10 cellular contexts compared by ENCODE assay signal in the genomic region with DNA sequence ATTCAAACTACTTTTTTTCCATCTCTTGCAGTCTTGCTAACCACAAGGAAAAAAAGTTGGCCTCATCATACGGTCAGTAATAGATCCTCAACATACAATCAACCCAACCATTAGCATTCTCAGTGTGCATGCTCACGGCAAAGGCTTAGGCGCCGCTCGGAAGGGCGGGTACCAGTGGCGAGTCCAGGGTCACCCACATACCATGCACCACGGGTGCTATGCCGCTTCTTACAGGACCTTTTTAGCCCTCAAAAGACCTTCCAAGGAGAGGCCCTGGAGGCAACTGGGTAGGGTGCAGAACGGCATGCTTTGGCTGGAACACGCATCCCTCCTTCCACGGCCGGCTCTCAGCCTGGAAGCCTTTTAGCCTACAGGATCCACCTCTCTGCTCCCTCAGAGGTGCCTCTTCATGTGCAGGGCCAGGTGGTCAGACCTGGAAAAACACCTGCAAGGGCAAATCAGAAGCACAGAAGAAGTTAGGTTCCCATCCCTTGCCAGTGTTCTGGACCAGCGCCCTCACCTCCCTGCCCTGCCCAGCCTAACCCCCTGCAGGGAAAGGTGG. TPM values are rescaled to one million over a fixed set of nuclear protein-coding genes. Genes with fewer than 3 reads are reported as not detected.
DNase-seq lines count a peak whose midpoint lies in the region; ATAC-seq and TF ChIP-seq lines count a peak whose summit lies in the region.
"Had no signal": no experiment of that assay in that cellular context is flagged by ENCODE, and none has a peak within 500 bp of the region (broad histone marks: within the 10 kb centered on the region; RNA-seq: fewer than 3 reads in every experiment).

No MANE protein-coding gene starts in this region.

- in situ Hi-C loops in brain microvascular endothelial cell (cut with HindIII; ENCODE audit: low pct_ligation_motif_present, low sequenced_read_pairs), result no loop called here

- H3K4me1 ChIP-seq in left lung, result peaks cover 65 to 82% of the 10 kb centered on the region in 2 donors
- peaks cover 0 to 63% (median 48%) of the 10 kb centered on the region in 4 donors for H3K4me1 ChIP-seq in tibial artery

- H3K27me3 Mint-ChIP-seq in activated T-cell treated with anti-CD3 and anti-CD28 coated beads, Interleukin-2, amount 50 U/mL, for 72 hours (ENCODE audit: low read depth), result no peaks in the 10 kb centered on the region

- DNase-seq in activated T-cell treated with anti-CD3 and anti-CD28 coated beads, Interleukin-2, amount 50 U/mL, for 72 hours, result no peak
- no peak for DNase-seq in activated T-cell treated with anti-CD3 and anti-CD28 coated beads, Interleukin-2, amount 50 U/mL, for 48 hours
- DNase-seq in brain microvascular endothelial cell, result peak; percentile 51
- DNase-seq in left lung, result no peak
- DNase-seq in tibial artery, result no peak
- DNase-seq in hypothalamus (lab: John Stamatoyannopoulos, UW), result no peak
- DNase-seq: central memory CD4-positive, alpha-beta T cell; NCI-H510A treated with DMSO at 0.1 percent for 48 hours had no signal

- H3K27ac ChIP-seq in brain microvascular endothelial cell (peak overlapping the region; percentile 97), left lung (peak overlapping the region; percentile 100), tibial artery (peak overlapping the region; percentile 100)

- H3K9me3 ChIP-seq in left lung, result no peaks in the 10 kb centered on the region
- no peaks in the 10 kb centered on the region for H3K9me3 ChIP-seq in tibial artery

- intact Hi-C loops in left lung (cut with DNase I), result no loop called here
- intact Hi-C loops in tibial artery (cut with DNase I; ENCODE audit: low total_unique reads), result no loop called here

- peaks cover 80% of the 10 kb centered on the region for H3K4me1 Mint-ChIP-seq in activated T-cell treated with anti-CD3 and anti-CD28 coated beads, Interleukin-2, amount 50 U/mL, for 72 hours (ENCODE audit: low read depth)

- peak overlapping the region; percentile 98 for H3K4me3 ChIP-seq in brain microvascular endothelial cell (ENCODE audit: low read depth, low read length)
- H3K4me3 ChIP-seq in left lung, result peak overlapping the region in 1 of 2 donors; percentile 66
- H3K4me3 ChIP-seq in tibial artery, result peak overlapping the region; percentile 99

- TF ChIP-seq POLR2A in GM18505 (IDR thresholded peaks at IDR 0.05; ENCODE audit: borderline replicate concordance, extremely low read depth, insufficient read depth, insufficient read length), result no peak

- H3K27ac Mint-ChIP-seq in activated T-cell treated with anti-CD3 and anti-CD28 coated beads, Interleukin-2, amount 50 U/mL, for 72 hours, result peak overlapping the region; percentile 100

- H3K27me3 ChIP-seq in brain microvascular endothelial cell (replicated peaks) (no peaks in the 10 kb centered on the region), left lung (no peaks in the 10 kb centered on the region), tibial artery (no peaks in the 10 kb centered on the region)

- TF ChIP-seq CTCF in brain microvascular endothelial cell (IDR thresholded peaks at IDR 0.05; ENCODE audit: low read depth, low read length, missing control alignments), result no peak
- TF ChIP-seq CTCF in left lung (IDR thresholded peaks at IDR 0.05), result no peak
- TF ChIP-seq CTCF in tibial artery (IDR thresholded peaks at IDR 0.05), result no peak

- peak overlapping the region; percentile 92 to 97 for H3K4me3 Mint-ChIP-seq in activated T-cell treated with anti-CD3 and anti-CD28 coated beads, Interleukin-2, amount 50 U/mL, for 72 hours

- peaks cover 62 to 83% of the 10 kb centered on the region in 2 donors for H3K36me3 Mint-ChIP-seq in activated T-cell treated with anti-CD3 and anti-CD28 coated beads, Interleukin-2, amount 50 U/mL, for 72 hours (ENCODE audit: insufficient read depth in 2 of 2)

- no peaks in the 10 kb centered on the region for H3K9me3 Mint-ChIP-seq in activated T-cell treated with anti-CD3 and anti-CD28 coated beads, Interleukin-2, amount 50 U/mL, for 72 hours

- ATAC-seq in activated T-cell treated with anti-CD3 and anti-CD28 coated beads, Interleukin-2, amount 50 U/mL, for 72 hours (replicated peaks in 1 of 2), result no peak
- ATAC-seq in left lung (no peak), GM21390 (IDR thresholded peaks at IDR 0.05; ENCODE audit: unreplicated experiment) (no peak), GM18505 (IDR thresholded peaks at IDR 0.05; ENCODE audit: unreplicated experiment) (no peak)

- H3K36me3 ChIP-seq in brain microvascular endothelial cell (replicated peaks), result peaks cover 79% of the 10 kb centered on the region
- peaks cover 10 to 86% of the 10 kb centered on the region in 2 donors for H3K36me3 ChIP-seq in left lung
- peaks cover 55 to 62% (median 58%) of the 10 kb centered on the region in 3 donors for H3K36me3 ChIP-seq in tibial artery

RNA-seq across cellular contexts. Expression of gene KLF6, which starts 5.8 kb away (rescaled TPM):
- total RNA-seq in activated T-cell treated with anti-CD3 and anti-CD28 coated beads, Interleukin-2, amount 50 U/mL, for 72 hours, result 100 to 1,000 TPM; 184 to 240 TPM
- total RNA-seq in left lung, result 100 to 1,000 TPM; 158 to 217 TPM
